In the genomic region with DNA sequence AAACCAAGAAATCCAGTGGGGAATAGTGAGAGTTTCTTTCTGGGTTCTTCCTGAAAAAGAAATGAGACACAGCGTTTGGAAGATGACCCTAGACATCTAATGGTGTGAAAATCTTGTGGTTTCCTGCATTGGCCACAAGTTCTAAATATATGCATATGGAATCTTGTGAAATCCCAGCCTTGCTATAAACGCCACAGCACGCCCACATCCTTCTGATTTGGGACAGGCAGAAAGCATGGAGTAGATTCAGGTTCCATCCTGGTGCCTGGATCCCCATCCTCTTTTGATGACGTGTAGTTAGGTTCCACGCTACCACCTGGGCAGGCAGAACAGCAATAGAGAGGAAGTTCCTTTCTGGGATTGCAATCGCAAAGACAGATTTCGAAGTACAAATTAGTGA, we compare ENCODE assay signal across 13 cellular contexts. TPM values are rescaled to one million over a fixed set of nuclear protein-coding genes. Genes with fewer than 3 reads are reported as not detected.
DNase-seq lines count a peak whose midpoint lies in the region; ATAC-seq and TF ChIP-seq lines count a peak whose summit lies in the region.
"Had no signal": no experiment of that assay in that cellular context is flagged by ENCODE, and none has a peak within 500 bp of the region (broad histone marks: within the 10 kb centered on the region; RNA-seq: fewer than 3 reads in every experiment).

No MANE protein-coding gene starts in this region.

- no peak overlapping the region for H3K4me3 Mint-ChIP-seq in activated CD8-positive, alpha-beta memory T cell treated with anti-CD3 and anti-CD28 coated beads, Interleukin-2, amount 10 ng/mL, durations not matched to agents 7 days and 5 days
- H3K4me3 Mint-ChIP-seq: CD8-positive, alpha-beta memory T cell; GM23338; H9 had no signal

- H3K27ac ChIP-seq in A673 (ENCODE audit: low read depth, low read length, poor library complexity, severe bottlenecking) (no peak overlapping the region), SK-N-MC (peak overlapping the region; percentile 70; the same call in 1 of the 2 replicates)

- CTCF ChIA-PET in A673 (lab: Charles Lee): no interaction called here
- CTCF ChIA-PET in activated CD8-positive, alpha-beta memory T cell treated with anti-CD3 and anti-CD28 coated beads, Interleukin-2, amount 10 ng/mL, durations not matched to agents 7 days and 5 days (lab: Charles Lee): no interaction called here

- BruUV-seq in A673 (replicated peaks; lab: Mats Ljungman, UMichigan): no TSS peak

- H3K9me3 ChIP-seq in A673 (ENCODE audit: low read depth, low read length, poor library complexity, severe bottlenecking) (no peaks in the 10 kb centered on the region), SK-N-MC (ENCODE audit: low read depth, low read length) (no peaks in the 10 kb centered on the region)
- H3K9me3 ChIP-seq: BE2C had no signal

- H3K4me1 ChIP-seq in A673 (ENCODE audit: insufficient read depth, low read length, poor library complexity, severe bottlenecking): peaks cover 50% of the 10 kb centered on the region
- H3K4me1 ChIP-seq: BE2C had no signal

- no peaks in the 10 kb centered on the region for H3K4me1 Mint-ChIP-seq in activated CD8-positive, alpha-beta memory T cell treated with anti-CD3 and anti-CD28 coated beads, Interleukin-2, amount 10 ng/mL, durations not matched to agents 7 days and 5 days
- H3K4me1 Mint-ChIP-seq: CD8-positive, alpha-beta memory T cell had no signal

- TF ChIP-seq CTCF in A673 (conservative IDR thresholded peaks at IDR 0.05; ENCODE audit: low read depth, low read length): no peak

- intact Hi-C loops in A673 (cut with micrococcal nuclease; ENCODE audit: unreplicated experiment): no loop called here

- peak; percentile 80 for DNase-seq in A673 (ENCODE audit: low spot score)
- peak; percentile 17 for DNase-seq in GF-D8 (lab: John Stamatoyannopoulos, UW)
- DNase-seq in MV-4-11 (lab: John Stamatoyannopoulos, UW): peak; percentile 92
- DNase-seq in SK-N-MC (ENCODE audit: low read depth, low spot score): peak; percentile 87
- DNase-seq in NCI-H1417 (lab: John Stamatoyannopoulos, UW): no peak
- no peak for DNase-seq in activated CD8-positive, alpha-beta memory T cell treated with anti-CD3 and anti-CD28 coated beads, Interleukin-2, amount 10 ng/mL, durations not matched to agents 7 days and 5 days
- no peak for DNase-seq in 8988T
- DNase-seq: BE2C; CD8-positive, alpha-beta memory T cell; DMS53; H9 had no signal

- no peak for ATAC-seq in activated CD8-positive, alpha-beta memory T cell treated with anti-CD3 and anti-CD28 coated beads, Interleukin-2, amount 10 ng/mL, durations not matched to agents 7 days and 5 days
- no peak for ATAC-seq in GM18502 (IDR thresholded peaks at IDR 0.05; ENCODE audit: poor library complexity, unreplicated experiment)
- ATAC-seq: GM23338 had no signal

- H3K36me3 ChIP-seq in A673 (ENCODE audit: insufficient read depth, low read length, poor library complexity, severe bottlenecking) (no peaks in the 10 kb centered on the region), SK-N-MC (ENCODE audit: insufficient read depth, low read length) (no peaks in the 10 kb centered on the region)
- H3K36me3 ChIP-seq: BE2C had no signal

- H3K27ac Mint-ChIP-seq in activated CD8-positive, alpha-beta memory T cell treated with anti-CD3 and anti-CD28 coated beads, Interleukin-2, amount 10 ng/mL, durations not matched to agents 7 days and 5 days: no peak overlapping the region
- H3K27ac Mint-ChIP-seq: GM23338 had no signal

- no peaks in the 10 kb centered on the region for H3K27me3 ChIP-seq in A673 (replicated peaks; ENCODE audit: insufficient read depth, low read depth, low read length, poor library complexity)
- H3K27me3 ChIP-seq: BE2C had no signal

- no peak overlapping the region for H3K4me3 ChIP-seq in A673 (ENCODE audit: low read depth, low read length, poor library complexity, severe bottlenecking)
- peak overlapping the region; percentile 72 for H3K4me3 ChIP-seq in SK-N-MC
- H3K4me3 ChIP-seq: GM23338 had no signal

- no peaks in the 10 kb centered on the region for H3K36me3 Mint-ChIP-seq in activated CD8-positive, alpha-beta memory T cell treated with anti-CD3 and anti-CD28 coated beads, Interleukin-2, amount 10 ng/mL, durations not matched to agents 7 days and 5 days
- H3K36me3 Mint-ChIP-seq: CD8-positive, alpha-beta memory T cell had no signal

- H3K27me3 Mint-ChIP-seq in activated CD8-positive, alpha-beta memory T cell treated with anti-CD3 and anti-CD28 coated beads, Interleukin-2, amount 10 ng/mL, durations not matched to agents 7 days and 5 days: no peaks in the 10 kb centered on the region

- POLR2A ChIA-PET in A673 (lab: Charles Lee; ENCODE audit: low non-redundant PET): interaction anchor here (0.6 kb wide), 1 partner anchor 1690 kb away, joined by 3 read pairs; no protein-coding TSS in a partner anchor

- no peaks in the 10 kb centered on the region for H3K9me3 Mint-ChIP-seq in activated CD8-positive, alpha-beta memory T cell treated with anti-CD3 and anti-CD28 coated beads, Interleukin-2, amount 10 ng/mL, durations not matched to agents 7 days and 5 days (ENCODE audit: low read depth)
- H3K9me3 Mint-ChIP-seq: CD8-positive, alpha-beta memory T cell; H9 had no signal

- no peak overlapping the region for H3K9ac ChIP-seq in SK-N-MC (ENCODE audit: insufficient read length)

RNA-seq across cellular contexts. Expression of a gene that starts 37.4 kb away (rescaled TPM):
- total RNA-seq in A673 (2021): 33.5 and 34.0 TPM in 2 replicates
- total RNA-seq in activated CD8-positive, alpha-beta memory T cell treated with anti-CD3 and anti-CD28 coated beads, Interleukin-2, amount 10 ng/mL, durations not matched to agents 7 days and 5 days: not detected
- total RNA-seq: CD8-positive, alpha-beta memory T cell had no signal

Comparison
In these comparisons a context has a peak if more than half of its experiments do, and no peak if none do; other contexts are left out.
1. DNase-seq: peak in A673 (single experiment), GF-D8 (single experiment), MV-4-11 (single experiment) and SK-N-MC (single experiment); none in NCI-H1417 (0 of 3), activated CD8-positive, alpha-beta memory T cell treated with anti-CD3 and anti-CD28 coated beads, Interleukin-2, amount 10 ng/mL, durations not matched to agents 7 days and 5 days (single experiment) and 8988T (single experiment).
2. RNA of a gene that starts 37.4 kb away (total RNA-seq): 33.5 to 34.0 TPM in A673; not detected in activated CD8-positive, alpha-beta memory T cell treated with anti-CD3 and anti-CD28 coated beads, Interleukin-2, amount 10 ng/mL, durations not matched to agents 7 days and 5 days; every median in the first group is over 10 times any median in the second.